33 cellular contexts compared by ENCODE assay signal in genomic region chr12:108438687-108439086, GRCh38.
DNase-seq lines count a peak whose midpoint lies in the region; ATAC-seq, FAIRE-seq and TF ChIP-seq lines count a peak whose summit lies in the region.
"Had no signal": no experiment of that assay in that cellular context is flagged by ENCODE, and none has a peak within 500 bp of the region (broad histone marks: within the 10 kb centered on the region; RNA-seq: fewer than 3 reads in every experiment).

No MANE protein-coding gene starts in this region.

- CTCF ChIA-PET in HepG2 (lab: Yijun Ruan, JAX; ENCODE audit: low intra/inter-chr PET ratio, low total read pairs) (no interaction called here), H1 (lab: Charles Lee; ENCODE audit: partially characterized antibody) (interaction anchor here (0.7 to 1.0 kb wide), 2 partner anchors 19 to 131 kb away, joined by 3 read pairs; no protein-coding TSS in a partner anchor)

- H3K79me2 ChIP-seq in HepG2 (ENCODE audit: insufficient read depth, low read length) (no peaks in the 10 kb centered on the region), H1 (ENCODE audit: control insufficient read depth in 1 of 2, insufficient read depth in 2 of 2, low read length in 2 of 2) (no peaks in the 10 kb centered on the region)

- H3K36me3 ChIP-seq in right lobe of liver = no peaks in the 10 kb centered on the region
- no peaks in the 10 kb centered on the region for H3K36me3 ChIP-seq in HepG2 (replicated peaks in 1 of 2; ENCODE audit: control insufficient read depth in 1 of 2, insufficient read depth in 2 of 2, low read length in 2 of 2)
- no peaks in the 10 kb centered on the region for H3K36me3 ChIP-seq in H1 (ENCODE audit: control insufficient read depth in 2 of 4, insufficient read depth in 4 of 4, low read length in 3 of 4)
- H3K36me3 ChIP-seq: BE2C; BLaER1; BLaER1 treated with 17β-estradiol and CSF1 and Interleukin-3, amounts not matched to agents 10 nM and 100 nM had no signal

- TF ChIP-seq CTCF in right lobe of liver (IDR thresholded peaks at IDR 0.05) (no peak), HepG2 (CRISPR knock-in tag; IDR thresholded peaks at IDR 0.05) (no peak), H1 (IDR thresholded peaks at IDR 0.05; ENCODE audit: control extremely low read depth in 1 of 3, insufficient read depth in 1 of 3, low read depth in 1 of 3, low read length in 3 of 3) (no peak)

- ATAC-seq in right lobe of liver (peak; percentile 43 to 66 (median 52)), HepG2 (no peak), left lobe of liver (peak; percentile 46)
- ATAC-seq: A549; CD8-positive, alpha-beta T cell had no signal

- no peak overlapping the region for H3K23ac ChIP-seq in H1 (ENCODE audit: insufficient read length)

- H3K4me2 ChIP-seq in HepG2 (ENCODE audit: low read depth, low read length) (no peak overlapping the region), H1 (ENCODE audit: insufficient read depth in 1 of 2, low read depth in 2 of 2, low read length in 2 of 2) (no peak overlapping the region)
- H3K4me2 ChIP-seq: A549, BLaER1 had no signal

- peak overlapping the region; percentile 22 for H4K91ac ChIP-seq in H1 (replicated peaks; ENCODE audit: insufficient read length, low read length)

- H3K56ac ChIP-seq in H1 (replicated peaks; ENCODE audit: insufficient read length, low read depth, low read length) = no peak overlapping the region

- H3K4me1 ChIP-seq in right lobe of liver (no peaks in the 10 kb centered on the region), HepG2 (ENCODE audit: insufficient read depth, low read length) (no peaks in the 10 kb centered on the region), H1 (replicated peaks in 1 of 4; ENCODE audit: control insufficient read depth in 3 of 4, insufficient read depth in 4 of 4, low read length in 3 of 4) (peaks cover 0 to 17% (median 15%) of the 10 kb centered on the region in 4 experiments; a peak in 5 of 7 replicates)
- H3K4me1 ChIP-seq: A549, BE2C, Caco-2 had no signal

- no peak overlapping the region; the same call in 1 of the 2 replicates for H2AK5ac ChIP-seq in H1 (ENCODE audit: low read depth, low read length)

- 0 out of 2 replicates have a peak overlapping the region, but pooled peaks have one; percentile 28 for H3K18ac ChIP-seq in H1 (ENCODE audit: extremely low read depth, low read length)

- TF ChIP-seq RAD21 in HepG2 (CRISPR knock-in tag; IDR thresholded peaks at IDR 0.05) (no peak), H1 (IDR thresholded peaks at IDR 0.05 in 1 of 2, conservative IDR thresholded peaks at IDR 0.05 in 1 of 2; ENCODE audit: low read depth in 2 of 2, low read length in 2 of 2) (no peak)

- H2BK15ac ChIP-seq in H1 (ENCODE audit: low read length) = no peak overlapping the region

- H4K5ac ChIP-seq in H1 (ENCODE audit: insufficient read length, low read depth, low read length) = no peak overlapping the region

- TF ChIP-seq POLR2A in right lobe of liver (IDR thresholded peaks at IDR 0.05) = no peak
- TF ChIP-seq POLR2A in HepG2 (IDR thresholded peaks at IDR 0.05; ENCODE audit: insufficient read depth in 1 of 2, low read depth in 2 of 2, low read length in 2 of 2) = no peak
- TF ChIP-seq POLR2A in H1 (IDR thresholded peaks at IDR 0.05; ENCODE audit: control extremely low read depth in 1 of 2, low read depth in 2 of 2, low read length in 2 of 2) = no peak

- no peaks in the 10 kb centered on the region for H3K79me1 ChIP-seq in H1 (ENCODE audit: low read depth, low read length)

- H3K4me3 ChIP-seq in right lobe of liver (no peak overlapping the region), HepG2 (replicated peaks in 1 of 3; ENCODE audit: insufficient read depth in 1 of 3, low read depth in 2 of 3, low read length in 3 of 3) (no peak overlapping the region), H1 (ENCODE audit: extremely low read depth in 1 of 4, insufficient read depth in 2 of 4, low read depth in 3 of 4, low read length in 4 of 4) (no peak overlapping the region)
- H3K4me3 ChIP-seq: A549; BLaER1; BLaER1 treated with 17β-estradiol and CSF1 and Interleukin-3, amounts not matched to agents 10 nM and 100 nM had no signal

- POLR2A ChIA-PET in HepG2 (lab: Yijun Ruan, JAX) (no interaction called here), H1 (lab: Charles Lee; ENCODE audit: partially characterized antibody) (no interaction called here)

- no peak overlapping the region for H4K8ac ChIP-seq in H1 (ENCODE audit: extremely low read depth, insufficient read depth, low read length)

- peak overlapping the region; percentile 92; the same call in 1 of the 2 replicates for H2BK20ac ChIP-seq in H1 (ENCODE audit: low read length)

- H3K9me3 ChIP-seq in right lobe of liver = no peaks in the 10 kb centered on the region
- H3K9me3 ChIP-seq in HepG2 (ENCODE audit: low read length) = no peaks in the 10 kb centered on the region
- no peaks in the 10 kb centered on the region for H3K9me3 ChIP-seq in H1 (ENCODE audit: insufficient read depth in 2 of 2, low read depth in 1 of 2, low read length in 1 of 2)
- H3K9me3 ChIP-seq: A549; BE2C; BLaER1; BLaER1 treated with 17β-estradiol and CSF1 and Interleukin-3, amounts not matched to agents 10 nM and 100 nM; Caco-2 had no signal

- H3K27ac ChIP-seq in right lobe of liver = no peak overlapping the region
- no peak overlapping the region for H3K27ac ChIP-seq in HepG2 (ENCODE audit: extremely low read length, insufficient read depth, low read length)
- H3K27ac ChIP-seq in H1 (ENCODE audit: low read depth, low read length) = no peak overlapping the region
- H3K27ac ChIP-seq: 22Rv1, A549, BLaER1, C4-2B had no signal

- TF ChIP-seq EP300 in HepG2 (IDR thresholded peaks at IDR 0.05; ENCODE audit: low read depth in 2 of 2, low read length in 2 of 2) (no peak), HepG2 (CRISPR knock-in tag; IDR thresholded peaks at IDR 0.05; ENCODE audit: borderline replicate concordance) (no peak), H1 (IDR thresholded peaks at IDR 0.05; ENCODE audit: borderline replicate concordance in 1 of 2, low read depth in 2 of 2, low read length in 2 of 2) (no peak)

- H3K14ac ChIP-seq in H1 (ENCODE audit: insufficient read length) = no peak overlapping the region

- intact Hi-C loops in right lobe of liver (cut with DNase I) = no loop called here
- intact Hi-C loops in HepG2 (cut with micrococcal nuclease; ENCODE audit: unreplicated experiment) = no loop called here

- H3K9ac ChIP-seq in HepG2 (ENCODE audit: insufficient read depth, low read depth, low read length) = no peak overlapping the region
- no peak overlapping the region for H3K9ac ChIP-seq in H1 (replicated peaks in 1 of 4; ENCODE audit: extremely low read depth in 1 of 4, low read depth in 3 of 4, low read length in 3 of 4)
- H3K9ac ChIP-seq: BLaER1 had no signal

- no peaks in the 10 kb centered on the region for H3K27me3 ChIP-seq in right lobe of liver
- peaks cover 2 to 22% of the 10 kb centered on the region in 2 experiments; a peak in 3 of 5 replicates for H3K27me3 ChIP-seq in HepG2 (ENCODE audit: control insufficient read depth in 1 of 2, insufficient read depth in 2 of 2, low read length in 2 of 2)
- no peaks in the 10 kb centered on the region for H3K27me3 ChIP-seq in H1 (replicated peaks in 1 of 4; ENCODE audit: control insufficient read depth in 3 of 4, extremely low read depth in 1 of 4, insufficient read depth in 3 of 4, low read length in 3 of 4)
- H3K27me3 ChIP-seq: BE2C; BLaER1; BLaER1 treated with 17β-estradiol and CSF1 and Interleukin-3, amounts not matched to agents 10 nM and 100 nM had no signal

- WGBS in right lobe of liver (ENCODE audit: insufficient coverage, low coverage, low lambda C conversion rate, missing lambda C conversion rate) = 50% methylated on average over 1 of the region's 1 CpG
- WGBS in HepG2 (ENCODE audit: low lambda C conversion rate) = 0% methylated on average over 1 of the region's 1 CpG
- 85% methylated on average over 1 of the region's 1 CpG; no CpG with 5 or more reads in 1 of the 2 experiments for WGBS in H1 (ENCODE audit: extremely low coverage in 1 of 2, insufficient coverage in 1 of 2, insufficient read length in 1 of 2, insufficient replicate concordance in 2 of 2, low coverage in 1 of 2, low lambda C conversion rate in 2 of 2, missing lambda C conversion rate in 1 of 2), 2 experiments

- peak overlapping the region; percentile 71; the same call in 1 of the 2 replicates for H2BK12ac ChIP-seq in H1 (ENCODE audit: low read depth, low read length)

- peak overlapping the region; percentile 29 for H2BK120ac ChIP-seq in H1 (replicated peaks; ENCODE audit: low read depth, low read length)

- in situ Hi-C loops in HepG2 (cut with HindIII; ENCODE audit: extremely low pct_ligation_motif_present, low pct_unique_long_range_greater_than_20kb) = no loop called here

- no TSS peak for BruUV-seq in HepG2 (replicated peaks; lab: Mats Ljungman, UMichigan)

- H2BK5ac ChIP-seq in H1 (ENCODE audit: low read depth, low read length) = peak overlapping the region; percentile 49; the same call in 1 of the 2 replicates

- no peak for DNase-seq in right lobe of liver
- DNase-seq in HepG2 (ENCODE audit: low spot score) = no peak
- DNase-seq in H1 (ENCODE audit: low read depth in 1 of 2, low spot score in 2 of 2) = no peak
- no peak for DNase-seq in left lobe of liver (ENCODE audit: low spot score)
- DNase-seq in amygdala (lab: John Stamatoyannopoulos, UW) = no peak
- DNase-seq in HUDEP-2 (lab: John Stamatoyannopoulos, UW; ENCODE audit: unreplicated experiment in 76 of 76) = no peak
- DNase-seq: 8988T; ACHN; AML-193; BE2C; C1 segment of cervical spinal cord; Caco-2; Calu3; CD4-positive, alpha-beta memory T cell; CD4-positive, alpha-beta T cell; CD4-positive, CD25-positive, alpha-beta regulatory T cell; CD8-positive, alpha-beta memory T cell; CD8-positive, alpha-beta T cell; COR-L47; DMS 273 treated with DMSO at 0.1 percent for 48 hours; DMS153; DMS53; DMS79; DMS79 treated with DMSO at 0.1 percent for 48 hours; DND-41; EL had no signal

- H4K20me1 ChIP-seq in HepG2 (ENCODE audit: insufficient read depth, low read length) = no peaks in the 10 kb centered on the region
- no peaks in the 10 kb centered on the region for H4K20me1 ChIP-seq in H1 (replicated peaks in 1 of 2; ENCODE audit: control insufficient read depth in 1 of 2, insufficient read depth in 2 of 2, low read length in 2 of 2)
- H4K20me1 ChIP-seq: BLaER1; BLaER1 treated with 17β-estradiol and CSF1 and Interleukin-3, amounts not matched to agents 10 nM and 100 nM had no signal

- no peak for FAIRE-seq in HepG2 (lab: Jason Lieb, UNC)
- FAIRE-seq in H1 (lab: Jason Lieb, UNC) = no peak
- FAIRE-seq: A204.1, A549, D721Med had no signal

- peak overlapping the region; percentile 61 for H3K4ac ChIP-seq in H1 (replicated peaks; ENCODE audit: insufficient read length, low read depth, low read length)

- peaks cover 5% of the 10 kb centered on the region; the same call in 1 of the 2 replicates for H3K23me2 ChIP-seq in H1 (ENCODE audit: low read depth, low read length)

- H2AFZ ChIP-seq in HepG2 (ENCODE audit: low read length) = no peak overlapping the region
- H2AFZ ChIP-seq in H1 (ENCODE audit: low read length) = peak overlapping the region; percentile 27; the same call in 1 of the 2 replicates

TF ChIP-seq in HepG2, 621 proteins besides CTCF, POLR2A, EP300 and RAD21 (continues in another document):
- TF ChIP-seq ELF1 (CRISPR knock-in tag; IDR thresholded peaks at IDR 0.05) (no peak), SIN3B (IDR thresholded peaks at IDR 0.05; ENCODE audit: low read length) (no peak)

TF ChIP-seq in H1, 55 proteins besides CTCF, POLR2A, EP300 and RAD21 (continues in another document):
- TF ChIP-seq RFX5 (IDR thresholded peaks at IDR 0.05; ENCODE audit: borderline replicate concordance, low read depth, low read length) (no peak), SIX5 (IDR thresholded peaks at IDR 0.05; ENCODE audit: low read depth, low read length) (no peak)
